9 cellular contexts compared by ENCODE assay signal in genomic region chr10:91745086-91745831, GRCh38. TPM values are rescaled to one million over a fixed set of nuclear protein-coding genes. Genes with fewer than 3 reads are reported as not detected.
DNase-seq lines count a peak whose midpoint lies in the region; ATAC-seq and TF ChIP-seq lines count a peak whose summit lies in the region.
"Had no signal": no experiment of that assay in that cellular context is flagged by ENCODE, and none has a peak within 500 bp of the region (broad histone marks: within the 10 kb centered on the region; RNA-seq: fewer than 3 reads in every experiment).

No MANE protein-coding gene starts in this region.

- ATAC-seq in HG02973 (IDR thresholded peaks at IDR 0.05; ENCODE audit: unreplicated experiment) (no peak), GM18873 (IDR thresholded peaks at IDR 0.05; ENCODE audit: low FRiP score, unreplicated experiment) (no peak)

- TF ChIP-seq CTCF in GM12872 (IDR thresholded peaks at IDR 0.05; ENCODE audit: insufficient read depth, low read depth, low read length) (peak; percentile 24; the same call in 1 of the 3 replicates), fibroblast of mammary gland (conservative IDR thresholded peaks at IDR 0.05; ENCODE audit: control insufficient read depth, insufficient read depth, low read depth, low read length) (peak; percentile 17), osteoblast (IDR thresholded peaks at IDR 0.05; ENCODE audit: extremely low read depth, low read depth, low read length) (peak; percentile 44)

- peaks cover 8% of the 10 kb centered on the region for H3K27me3 ChIP-seq in osteoblast (ENCODE audit: insufficient read depth, low read length)

- no peaks in the 10 kb centered on the region for H3K36me3 ChIP-seq in osteoblast (ENCODE audit: insufficient read depth, low read length)

- DNase-seq in NCI-H82 treated with DMSO at 0.1 percent for 48 hours (lab: John Stamatoyannopoulos, UW; ENCODE audit: unreplicated experiment) (peak; percentile 20), fibroblast of mammary gland (ENCODE audit: low read depth) (peak; percentile 15), osteoblast (ENCODE audit: insufficient read length, low spot score, missing footprints) (peak; percentile 65), T-helper 2 cell (no peak)
- DNase-seq in stimulated activated naive CD4-positive, alpha-beta T cell (lab: John Stamatoyannopoulos, UW): no peak
- DNase-seq: activated CD8-positive, alpha-beta memory T cell treated with anti-CD3 and anti-CD28 coated beads for 24 hours had no signal

- H3K4me3 ChIP-seq in fibroblast of mammary gland (ENCODE audit: control insufficient read depth, low read depth, low read length): no peak overlapping the region
- H3K4me3 ChIP-seq in osteoblast (ENCODE audit: insufficient read depth, low read length): peak overlapping the region; percentile 42

- H3K9me3 ChIP-seq in osteoblast (ENCODE audit: low read depth, low read length): no peaks in the 10 kb centered on the region

- peak overlapping the region; percentile 75 for H2AFZ ChIP-seq in osteoblast (ENCODE audit: low read length)

- H3K4me2 ChIP-seq in osteoblast (ENCODE audit: insufficient read depth, low read length): peak overlapping the region; percentile 70

- H3K4me1 ChIP-seq in osteoblast (ENCODE audit: insufficient read depth, low read length): no peaks in the 10 kb centered on the region

- H4K20me1 ChIP-seq in osteoblast (ENCODE audit: insufficient read depth, low read length): no peaks in the 10 kb centered on the region

- H3K27ac ChIP-seq in osteoblast (ENCODE audit: low read depth, low read length): no peak overlapping the region

- no peaks in the 10 kb centered on the region for H3K79me2 ChIP-seq in osteoblast (ENCODE audit: insufficient read depth, low read length)

RNA-seq across cellular contexts. Expression of gene TNKS2, which starts 53.0 kb away (rescaled TPM):
- total RNA-seq in osteoblast: 61.5 and 63.4 TPM in 2 replicates

Comparison
In these comparisons a context has a peak if more than half of its experiments do, and no peak if none do; other contexts are left out.
1. DNase-seq: peak in NCI-H82 treated with DMSO at 0.1 percent for 48 hours (single experiment), fibroblast of mammary gland (single experiment) and osteoblast (single experiment); none in T-helper 2 cell (0 of 5) and stimulated activated naive CD4-positive, alpha-beta T cell (0 of 6).
2. Peak in every context shown above with its lines, with median percentiles within 50 percentile points of each other: CTCF ChIP-seq.